ENCODE assay signal across 19 cellular contexts in genomic region chr5:1734908-1735289, GRCh38.
"Had no signal": no experiment of that assay in that cellular context is flagged by ENCODE, and none has a peak within 500 bp of the region (broad histone marks: within the 10 kb centered on the region; RNA-seq: fewer than 3 reads in every experiment).

No MANE protein-coding gene starts in this region.

- H3K36me3 Mint-ChIP-seq: activated naive CD8-positive, alpha-beta T cell; natural killer cell treated with Interleukin-12 subunit alpha and Interleukin-12 subunit beta and Interleukin-15 and Interleukin-18, amount 100 ng/mL, for 72 hours had no signal

- H3K4me2 ChIP-seq: smooth muscle cell had no signal

- ATAC-seq: activated T-cell treated with anti-CD3 and anti-CD28 coated beads, Interleukin-2, amount 50 U/mL, for 4 hours; body of pancreas; esophagus mucosa; left ventricle myocardium superior; natural killer cell treated with Interleukin-12 subunit alpha and Interleukin-12 subunit beta and Interleukin-15 and Interleukin-18, amount 100 ng/mL, for 72 hours; right cardiac atrium had no signal

- H3K27ac ChIP-seq: body of pancreas, prostate gland, WERI-Rb-1 had no signal

- H3K4me3 Mint-ChIP-seq: activated naive CD8-positive, alpha-beta T cell; activated T-cell treated with anti-CD3 and anti-CD28 coated beads, Interleukin-2, amount 50 U/mL, for 4 hours; natural killer cell treated with Interleukin-12 subunit alpha and Interleukin-12 subunit beta and Interleukin-15 and Interleukin-18, amount 100 ng/mL, for 72 hours; T-helper 1 cell treated with Interleukin-12 subunit alpha and Interleukin-12 subunit beta and Interleukin-4 antibody, amounts not matched to agents 30 μg/mL and 1 μg/mL, for 36 hours had no signal

- H3K9me3 Mint-ChIP-seq: activated T-cell treated with anti-CD3 and anti-CD28 coated beads, Interleukin-2, amount 50 U/mL, for 4 hours; natural killer cell treated with Interleukin-12 subunit alpha and Interleukin-12 subunit beta and Interleukin-15 and Interleukin-18, amount 100 ng/mL, for 72 hours had no signal

- H3K27me3 ChIP-seq: body of pancreas had no signal

- H3K9me3 ChIP-seq: prostate gland had no signal

- DNase-seq: activated effector memory CD4-positive, alpha-beta T cell treated with Interleukin-2 at 50 U/mL for 16 hours; activated T-cell treated with anti-CD3 and anti-CD28 coated beads, Interleukin-2, amount 50 U/mL, for 4 hours; amygdala; body of pancreas; caudate nucleus; hippocampal formation; left ventricle myocardium superior; mesendoderm; occipital lobe; right cardiac atrium had no signal

- H3K4me3 ChIP-seq: body of pancreas, prostate gland, smooth muscle cell had no signal

- H3K27ac Mint-ChIP-seq: activated naive CD8-positive, alpha-beta T cell; natural killer cell treated with Interleukin-12 subunit alpha and Interleukin-12 subunit beta and Interleukin-15 and Interleukin-18, amount 100 ng/mL, for 72 hours; T-helper 1 cell treated with Interleukin-12 subunit alpha and Interleukin-12 subunit beta and Interleukin-4 antibody, amounts not matched to agents 30 μg/mL and 1 μg/mL, for 36 hours had no signal

- FAIRE-seq: colon, urothelium cell line had no signal

- H3K36me3 ChIP-seq: prostate gland, WERI-Rb-1 had no signal

- H3K4me1 ChIP-seq: body of pancreas, prostate gland had no signal
